10 cellular contexts compared by ENCODE assay signal in genomic region chr15:37015025-37015424, GRCh38.
DNase-seq lines count a peak whose midpoint lies in the region; ATAC-seq and TF ChIP-seq lines count a peak whose summit lies in the region.
"Had no signal": no experiment of that assay in that cellular context is flagged by ENCODE, and none has a peak within 500 bp of the region (broad histone marks: within the 10 kb centered on the region; RNA-seq: fewer than 3 reads in every experiment).

No MANE protein-coding gene starts in this region.

- H3K9me3 ChIP-seq in neural cell (ENCODE audit: low read length) (no peaks in the 10 kb centered on the region), testis (no peaks in the 10 kb centered on the region)

- no peak overlapping the region for H3K9ac ChIP-seq in neural cell (ENCODE audit: low read length)

- 89 to 91% methylated on average over 9 of the region's 9 CpGs for WGBS in testis, 2 donors

- no peak for TF ChIP-seq EP300 in neural cell (conservative IDR thresholded peaks at IDR 0.05; ENCODE audit: poor library complexity, severe bottlenecking)

- H3K4me3 ChIP-seq in epithelial cell of proximal tubule (ENCODE audit: low read depth, low read length) (no peak overlapping the region), neural cell (ENCODE audit: low read length) (peak overlapping the region; percentile 31), testis (no peak overlapping the region)

- no peaks in the 10 kb centered on the region for H3K27me3 ChIP-seq in neural cell (ENCODE audit: insufficient read depth, low read depth, low read length)
- H3K27me3 ChIP-seq in testis, result no peaks in the 10 kb centered on the region

- H3K4me1 ChIP-seq in testis, result no peaks in the 10 kb centered on the region

- no peak for TF ChIP-seq CTCF in epithelial cell of proximal tubule (conservative IDR thresholded peaks at IDR 0.05; ENCODE audit: low read depth, low read length)
- no peak for TF ChIP-seq CTCF in neural cell (IDR thresholded peaks at IDR 0.05; ENCODE audit: poor library complexity, severe bottlenecking)
- no peak for TF ChIP-seq CTCF in testis (IDR thresholded peaks at IDR 0.05)

- intact Hi-C loops in testis (cut with DNase I; ENCODE audit: low total_unique reads), result no loop called here

- ATAC-seq in HG02623 (IDR thresholded peaks at IDR 0.05; ENCODE audit: unreplicated experiment), result no peak

- no peak overlapping the region for H3K4me2 ChIP-seq in neural cell (ENCODE audit: low read length)

- no peak for TF ChIP-seq RAD21 in neural cell (conservative IDR thresholded peaks at IDR 0.05)

- no peak overlapping the region for H2AFZ ChIP-seq in neural cell (ENCODE audit: low read depth, low read length)

- no peaks in the 10 kb centered on the region for H3F3A ChIP-seq in neural cell (ENCODE audit: insufficient read depth, low read length, poor library complexity, severe bottlenecking)

- H3K27ac ChIP-seq in neural cell (ENCODE audit: low read length) (peak overlapping the region; percentile 29), testis (no peak overlapping the region)

- peaks cover 81% of the 10 kb centered on the region for H4K20me1 ChIP-seq in neural cell (ENCODE audit: insufficient read depth)

- DNase-seq in Daoy (ENCODE audit: low read depth) (peak; percentile 54), NCI-H226 (peak; percentile 35), epithelial cell of proximal tubule (ENCODE audit: low read depth) (peak; percentile 18), testis (no peak), dermis blood vessel endothelial cell (no peak)
- DNase-seq in activated CD4-positive, alpha-beta T cell treated with anti-CD3 and anti-CD28 coated beads, Interleukin-2, amount 50 U/mL, for 48 hours, result no peak
- DNase-seq: DMS79 treated with DMSO at 0.1 percent for 48 hours, OCI-M1 had no signal

- no peaks in the 10 kb centered on the region for H3K9me2 ChIP-seq in neural cell (ENCODE audit: insufficient read depth, low read length)

- H3K79me2 ChIP-seq in neural cell (replicated peaks; ENCODE audit: insufficient read depth, low read length), result peaks cover 90% of the 10 kb centered on the region

- no peak for TF ChIP-seq POLR2A in testis (IDR thresholded peaks at IDR 0.05)

- peaks cover 11% of the 10 kb centered on the region for H3K36me3 ChIP-seq in neural cell (ENCODE audit: insufficient read depth, low read length)
- no peaks in the 10 kb centered on the region for H3K36me3 ChIP-seq in testis (ENCODE audit: low read depth, missing control alignments)

TF ChIP-seq in neural cell, 6 proteins besides CTCF, POLR2A, EP300 and RAD21:
- TF ChIP-seq SMC3 (conservative IDR thresholded peaks at IDR 0.05; ENCODE audit: poor library complexity), result no peak
- TF ChIP-seq MXI1 (conservative IDR thresholded peaks at IDR 0.05; ENCODE audit: poor library complexity, severe bottlenecking), result no peak
- TF ChIP-seq REST (IDR thresholded peaks at IDR 0.05; ENCODE audit: borderline replicate concordance), result no peak

Comparison
In these comparisons a context has a peak if more than half of its experiments do, and no peak if none do; other contexts are left out.
1. DNase-seq: peak in Daoy (single experiment), NCI-H226 (single experiment) and epithelial cell of proximal tubule (single experiment); none in testis (single experiment), activated CD4-positive, alpha-beta T cell treated with anti-CD3 and anti-CD28 coated beads, Interleukin-2, amount 50 U/mL, for 48 hours (0 of 2) and dermis blood vessel endothelial cell (single experiment).